Comparison of ENCODE assay signal across 8 cellular contexts in the genomic region with DNA sequence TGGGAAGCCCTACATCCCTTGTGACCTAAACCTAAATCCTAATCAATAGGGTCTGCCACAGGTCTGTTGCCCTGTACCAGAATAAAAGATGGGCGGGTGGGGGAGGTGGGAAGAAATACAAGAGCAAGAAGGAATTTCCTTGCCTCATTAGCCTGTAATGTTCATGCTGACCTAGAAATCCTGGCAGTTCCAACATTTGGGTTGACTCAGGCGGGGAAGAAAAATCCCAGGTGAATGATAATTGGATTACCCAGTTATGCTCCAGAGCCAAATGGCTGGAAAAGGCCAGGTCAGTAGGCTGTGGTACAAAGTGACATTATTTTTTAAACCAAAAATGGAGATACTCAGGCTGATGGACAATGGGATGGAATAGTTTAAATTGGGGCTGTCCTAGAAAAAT. TPM values are rescaled to one million over a fixed set of nuclear protein-coding genes. Genes with fewer than 3 reads are reported as not detected.
DNase-seq lines count a peak whose midpoint lies in the region; ATAC-seq and TF ChIP-seq lines count a peak whose summit lies in the region.

No MANE protein-coding gene starts in this region.

- peak overlapping the region; percentile 91 for H3K4me2 ChIP-seq in mammary epithelial cell (ENCODE audit: insufficient read depth, low read depth, low read length)

- CTCF ChIA-PET in mammary epithelial cell (lab: Charles Lee; ENCODE audit: low non-redundant PET) = no interaction called here

- no TSS peak for BruUV-seq in mammary epithelial cell (replicated peaks; lab: Mats Ljungman, UMichigan)

- no peaks in the 10 kb centered on the region for H3K9me3 ChIP-seq in HUES6 (ENCODE audit: control insufficient read depth, insufficient read depth, low read depth, low read length)
- no peaks in the 10 kb centered on the region for H3K9me3 ChIP-seq in mammary epithelial cell (replicated peaks; ENCODE audit: insufficient read depth, low read length)
- no peaks in the 10 kb centered on the region for H3K9me3 ChIP-seq in mucosa of stomach (ENCODE audit: control insufficient read depth, low read length)

- 0% methylated on average over 2 of the region's 2 CpGs for WGBS in mammary epithelial cell (ENCODE audit: low coverage, missing lambda C conversion rate)

- peak overlapping the region; percentile 67 for H3K4me3 ChIP-seq in HUES6 (ENCODE audit: low read depth, low read length)
- H3K4me3 ChIP-seq in mammary epithelial cell (replicated peaks in 1 of 3; ENCODE audit: insufficient read depth in 1 of 3, low read depth in 2 of 3, low read length in 3 of 3) = peak overlapping the region; percentile 57 to 91 (median 73)
- peak overlapping the region; percentile 40 for H3K4me3 ChIP-seq in mucosa of stomach (ENCODE audit: low read length)

- no peak for TF ChIP-seq CTCF in mammary epithelial cell (conservative IDR thresholded peaks at IDR 0.05 in 1 of 2, IDR thresholded peaks at IDR 0.05 in 1 of 2; ENCODE audit: extremely low read depth in 1 of 2, insufficient read depth in 1 of 2, low read depth in 1 of 2, low read length in 2 of 2)

- no peaks in the 10 kb centered on the region for H3K36me3 ChIP-seq in HUES6 (ENCODE audit: control insufficient read depth, insufficient read depth, low read length)
- peaks cover 19% of the 10 kb centered on the region for H3K36me3 ChIP-seq in mammary epithelial cell (ENCODE audit: insufficient read depth, low read length)
- no peaks in the 10 kb centered on the region for H3K36me3 ChIP-seq in mucosa of stomach (ENCODE audit: control insufficient read depth, insufficient read depth, low read length)

- H3K9ac ChIP-seq in HUES6 (ENCODE audit: low read length) = no peak overlapping the region
- H3K9ac ChIP-seq in mammary epithelial cell (ENCODE audit: insufficient read depth, low read length) = peak overlapping the region; percentile 88
- H3K9ac ChIP-seq in mucosa of stomach (ENCODE audit: low read length) = peak overlapping the region; percentile 83

- H3K4me1 ChIP-seq in HUES6 (ENCODE audit: control insufficient read depth, insufficient read depth, low read length) (peaks cover 33% of the 10 kb centered on the region), mammary epithelial cell (ENCODE audit: insufficient read depth, low read length) (peaks cover 56% of the 10 kb centered on the region), mucosa of stomach (ENCODE audit: control insufficient read depth, insufficient read depth, low read length) (peaks cover 37% of the 10 kb centered on the region)

- H3K27me3 ChIP-seq in HUES6 (ENCODE audit: control insufficient read depth, insufficient read depth, low read length) = peaks cover 87% of the 10 kb centered on the region
- no peaks in the 10 kb centered on the region for H3K27me3 ChIP-seq in mammary epithelial cell (ENCODE audit: insufficient read depth, low read length)
- H3K27me3 ChIP-seq in mucosa of stomach (ENCODE audit: control insufficient read depth, insufficient read depth, low read length) = no peaks in the 10 kb centered on the region

- no peaks in the 10 kb centered on the region for H4K20me1 ChIP-seq in mammary epithelial cell (ENCODE audit: insufficient read depth, low read length)

- dilution Hi-C loops in mammary epithelial cell (cut with HindIII; ENCODE audit: low sequenced_read_pairs) = no loop called here

- DNase-seq in ACHN = peak; percentile 52
- DNase-seq in mammary epithelial cell = peak; percentile 52
- no peak for DNase-seq in middle frontal gyrus (ENCODE audit: extremely low spot score, low spot score)
- no peak for DNase-seq in hippocampal formation (lab: John Stamatoyannopoulos, UW)
- no peak for DNase-seq in globus pallidus (ENCODE audit: low spot score)

- H2AFZ ChIP-seq in mammary epithelial cell (ENCODE audit: low read depth, low read length) = no peak overlapping the region

- peaks cover 74% of the 10 kb centered on the region for H3K79me2 ChIP-seq in mammary epithelial cell (ENCODE audit: insufficient read depth, low read length)

- no peak overlapping the region for H3K27ac ChIP-seq in HUES6 (ENCODE audit: low read depth, low read length)
- H3K27ac ChIP-seq in mammary epithelial cell (ENCODE audit: insufficient read depth, low read depth, low read length) = peak overlapping the region; percentile 82

- in situ Hi-C loops in ACHN (cut with HindIII; ENCODE audit: low pct_ligation_motif_present, low pct_unique_long_range_greater_than_20kb, low sequenced_read_pairs) (no loop called here), mammary epithelial cell (cut with MboI; ENCODE audit: low sequenced_read_pairs in 2 of 2) (no loop called here)

- no peak for ATAC-seq in GM18907 (IDR thresholded peaks at IDR 0.05; ENCODE audit: unreplicated experiment)

- intact Hi-C loops in mammary epithelial cell (cut with micrococcal nuclease) = loop anchor here (5.0 to 10.0 kb wide), 3 partner anchors 84 to 1417 kb away; partner anchors contain the start of gene PHC2

RNA-seq across cellular contexts. Expression of gene A3GALT2, which starts 27.3 kb away (rescaled TPM):
- total RNA-seq in mammary epithelial cell = not detected
- polyA plus RNA-seq in mammary epithelial cell = not detected
- not detected for polyA minus RNA-seq in mammary epithelial cell

Comparison
In these comparisons a context has a peak if more than half of its experiments do, and no peak if none do; other contexts are left out.
1. DNase-seq: peak in ACHN (single experiment) and mammary epithelial cell (single experiment); none in middle frontal gyrus (single experiment), hippocampal formation (0 of 2) and globus pallidus (single experiment).
2. Peak in every context shown above with its lines, with median percentiles within 50 percentile points of each other: H3K4me3 ChIP-seq.